ENCODE assay signal across 8 cellular contexts in genomic region chr1:229848762-229849677, GRCh38.
A peak's percentile ranks its signal among the peaks of the same experiment; 100 is the strongest.
DNase-seq lines count a peak whose midpoint lies in the region; ATAC-seq and TF ChIP-seq lines count a peak whose summit lies in the region.

No MANE protein-coding gene starts in this region.

- H3K9me2 ChIP-seq in hepatocyte (replicated peaks; ENCODE audit: insufficient read depth): no peaks in the 10 kb centered on the region

- H3K9me3 ChIP-seq in hepatocyte (ENCODE audit: low read depth): no peaks in the 10 kb centered on the region

- peaks cover 5% of the 10 kb centered on the region for H3K4me1 ChIP-seq in hepatocyte (ENCODE audit: insufficient read depth)

- no peak overlapping the region for H3K4me2 ChIP-seq in hepatocyte

- no peaks in the 10 kb centered on the region for H4K20me1 ChIP-seq in hepatocyte (ENCODE audit: insufficient read depth, poor library complexity, severe bottlenecking)

- H3K27ac ChIP-seq in hepatocyte: no peak overlapping the region

- H3K36me3 ChIP-seq in hepatocyte (replicated peaks; ENCODE audit: insufficient read depth, low read depth): no peaks in the 10 kb centered on the region

- no peak for ATAC-seq in GM21390 (IDR thresholded peaks at IDR 0.05; ENCODE audit: unreplicated experiment)

- H3K4me3 ChIP-seq in hepatocyte: no peak overlapping the region

- H3K27me3 ChIP-seq in hepatocyte: no peaks in the 10 kb centered on the region

- WGBS in hepatocyte (ENCODE audit: low lambda C conversion rate, missing lambda C conversion rate): 78% methylated on average over 9 of the region's 9 CpGs

- DNase-seq in DMS 273 (lab: John Stamatoyannopoulos, UW; ENCODE audit: unreplicated experiment) (peak; percentile 74), HPDE6-E6E7 (ENCODE audit: extremely low spot score) (peak; percentile 27), SHP77 (lab: John Stamatoyannopoulos, UW) (peak; percentile 17 to 38), hepatocyte (ENCODE audit: low spot score) (peak; percentile 34), putamen (ENCODE audit: low spot score) (no peak), occipital lobe (lab: John Stamatoyannopoulos, UW) (no peak), NCI-H2227 (lab: John Stamatoyannopoulos, UW; ENCODE audit: unreplicated experiment) (no peak)

- peak; percentile 47 for TF ChIP-seq CTCF in hepatocyte (IDR thresholded peaks at IDR 0.05; ENCODE audit: poor library complexity)

- no peak overlapping the region for H2AFZ ChIP-seq in hepatocyte

- H3K79me2 ChIP-seq in hepatocyte: no peaks in the 10 kb centered on the region

Comparison
In these comparisons a context has a peak if more than half of its experiments do, and no peak if none do; other contexts are left out.
1. DNase-seq: peak in DMS 273 (single experiment), HPDE6-E6E7 (single experiment), SHP77 (2 of 2) and hepatocyte (single experiment); none in putamen (single experiment), occipital lobe (single experiment) and NCI-H2227 (single experiment).